Comparison of ENCODE assay signal across 2 cellular contexts in genomic region chr4:37827030-37827705, GRCh38.
TF ChIP-seq lines count a peak whose summit lies in the region.

No MANE protein-coding gene starts in this region.

TF ChIP-seq in HCT116, 20 proteins besides CTCF, POLR2A, EP300 and RAD21 (continued from another document):
- TF ChIP-seq, protein P1, sequence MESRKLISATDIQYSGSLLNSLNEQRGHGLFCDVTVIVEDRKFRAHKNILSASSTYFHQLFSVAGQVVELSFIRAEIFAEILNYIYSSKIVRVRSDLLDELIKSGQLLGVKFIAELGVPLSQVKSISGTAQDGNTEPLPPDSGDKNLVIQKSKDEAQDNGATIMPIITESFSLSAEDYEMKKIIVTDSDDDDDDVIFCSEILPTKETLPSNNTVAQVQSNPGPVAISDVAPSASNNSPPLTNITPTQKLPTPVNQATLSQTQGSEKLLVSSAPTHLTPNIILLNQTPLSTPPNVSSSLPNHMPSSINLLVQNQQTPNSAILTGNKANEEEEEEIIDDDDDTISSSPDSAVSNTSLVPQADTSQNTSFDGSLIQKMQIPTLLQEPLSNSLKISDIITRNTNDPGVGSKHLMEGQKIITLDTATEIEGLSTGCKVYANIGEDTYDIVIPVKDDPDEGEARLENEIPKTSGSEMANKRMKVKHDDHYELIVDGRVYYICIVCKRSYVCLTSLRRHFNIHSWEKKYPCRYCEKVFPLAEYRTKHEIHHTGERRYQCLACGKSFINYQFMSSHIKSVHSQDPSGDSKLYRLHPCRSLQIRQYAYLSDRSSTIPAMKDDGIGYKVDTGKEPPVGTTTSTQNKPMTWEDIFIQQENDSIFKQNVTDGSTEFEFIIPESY (IDR thresholded peaks at IDR 0.05; ENCODE audit: extremely low read depth, insufficient replicate concordance, low read length): no peak
- no peak for TF ChIP-seq ELF1 (IDR thresholded peaks at IDR 0.05; ENCODE audit: borderline replicate concordance, low read depth)
- no peak for TF ChIP-seq ATF3 (IDR thresholded peaks at IDR 0.05)
- TF ChIP-seq ZNF274 (IDR thresholded peaks at IDR 0.05; ENCODE audit: low read depth, low read length): no peak
- no peak for TF ChIP-seq POLR2AphosphoS5 (IDR thresholded peaks at IDR 0.05; ENCODE audit: low read depth, low read length)

TF ChIP-seq in K562, 482 proteins besides CTCF, POLR2A, EP300 and RAD21 (continued from another document and continues in another):
- TF ChIP-seq ATF6 (CRISPR knock-in tag; IDR thresholded peaks at IDR 0.05) (peak; percentile 45; the same call in 1 of the 2 replicates), ZNF3 (CRISPR knock-in tag; IDR thresholded peaks at IDR 0.05) (no peak), NR0B1 (IDR thresholded peaks at IDR 0.05; ENCODE audit: partially characterized antibody) (no peak), FOXA3 (CRISPR knock-in tag; conservative IDR thresholded peaks at IDR 0.05 in 1 of 2, IDR thresholded peaks at IDR 0.05 in 1 of 2) (no peak), SMARCC2 (IDR thresholded peaks at IDR 0.05; ENCODE audit: low read depth) (no peak), NR3C1 (CRISPR knock-in tag; IDR thresholded peaks at IDR 0.05) (no peak), ZNF586 (CRISPR knock-in tag; conservative IDR thresholded peaks at IDR 0.05) (no peak), ZNF274 (IDR thresholded peaks at IDR 0.05; ENCODE audit: borderline replicate concordance, low read depth, low read length) (no peak), ZSCAN32 (CRISPR knock-in tag; IDR thresholded peaks at IDR 0.05) (no peak), TAF1 (IDR thresholded peaks at IDR 0.05; ENCODE audit: control insufficient read depth, extremely low read depth, insufficient read depth, low read length, severe bottlenecking) (no peak), EHMT2 (IDR thresholded peaks at IDR 0.05) (no peak), ZNF239 (CRISPR knock-in tag; IDR thresholded peaks at IDR 0.05) (no peak), ZNF766 (CRISPR knock-in tag; conservative IDR thresholded peaks at IDR 0.05) (no peak), RBBP5 (IDR thresholded peaks at IDR 0.05; ENCODE audit: borderline replicate concordance, insufficient read depth, low read length, poor library complexity, severe bottlenecking) (peak; percentile 20), ZNF263 (CRISPR knock-in tag; IDR thresholded peaks at IDR 0.05; ENCODE audit: borderline replicate concordance) (0 out of 2 replicates have a peak, but pooled peaks have one; percentile 19), JUND (IDR thresholded peaks at IDR 0.05; ENCODE audit: borderline replicate concordance, low read depth, low read length) (peak; percentile 22; the same call in 1 of the 2 replicates), JUND (tag; IDR thresholded peaks at IDR 0.05; ENCODE audit: borderline replicate concordance, low read depth, low read length) (no peak; the same call in 2 of the 3 replicates), GABPB2 (CRISPR knock-in tag; conservative IDR thresholded peaks at IDR 0.05) (no peak), MCM5 (IDR thresholded peaks at IDR 0.05; ENCODE audit: low read depth) (no peak), ZNF146 (CRISPR knock-in tag; IDR thresholded peaks at IDR 0.05; ENCODE audit: unreplicated experiment) (no peak), MGA (IDR thresholded peaks at IDR 0.05) (peak; percentile 30; the same call in 1 of the 2 replicates)
- TF ChIP-seq, protein P2, sequence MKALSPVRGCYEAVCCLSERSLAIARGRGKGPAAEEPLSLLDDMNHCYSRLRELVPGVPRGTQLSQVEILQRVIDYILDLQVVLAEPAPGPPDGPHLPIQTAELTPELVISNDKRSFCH (CRISPR knock-in tag; IDR thresholded peaks at IDR 0.05): no peak
- TF ChIP-seq, protein P2 (tag; IDR thresholded peaks at IDR 0.05): no peak
- TF ChIP-seq, protein P3, sequence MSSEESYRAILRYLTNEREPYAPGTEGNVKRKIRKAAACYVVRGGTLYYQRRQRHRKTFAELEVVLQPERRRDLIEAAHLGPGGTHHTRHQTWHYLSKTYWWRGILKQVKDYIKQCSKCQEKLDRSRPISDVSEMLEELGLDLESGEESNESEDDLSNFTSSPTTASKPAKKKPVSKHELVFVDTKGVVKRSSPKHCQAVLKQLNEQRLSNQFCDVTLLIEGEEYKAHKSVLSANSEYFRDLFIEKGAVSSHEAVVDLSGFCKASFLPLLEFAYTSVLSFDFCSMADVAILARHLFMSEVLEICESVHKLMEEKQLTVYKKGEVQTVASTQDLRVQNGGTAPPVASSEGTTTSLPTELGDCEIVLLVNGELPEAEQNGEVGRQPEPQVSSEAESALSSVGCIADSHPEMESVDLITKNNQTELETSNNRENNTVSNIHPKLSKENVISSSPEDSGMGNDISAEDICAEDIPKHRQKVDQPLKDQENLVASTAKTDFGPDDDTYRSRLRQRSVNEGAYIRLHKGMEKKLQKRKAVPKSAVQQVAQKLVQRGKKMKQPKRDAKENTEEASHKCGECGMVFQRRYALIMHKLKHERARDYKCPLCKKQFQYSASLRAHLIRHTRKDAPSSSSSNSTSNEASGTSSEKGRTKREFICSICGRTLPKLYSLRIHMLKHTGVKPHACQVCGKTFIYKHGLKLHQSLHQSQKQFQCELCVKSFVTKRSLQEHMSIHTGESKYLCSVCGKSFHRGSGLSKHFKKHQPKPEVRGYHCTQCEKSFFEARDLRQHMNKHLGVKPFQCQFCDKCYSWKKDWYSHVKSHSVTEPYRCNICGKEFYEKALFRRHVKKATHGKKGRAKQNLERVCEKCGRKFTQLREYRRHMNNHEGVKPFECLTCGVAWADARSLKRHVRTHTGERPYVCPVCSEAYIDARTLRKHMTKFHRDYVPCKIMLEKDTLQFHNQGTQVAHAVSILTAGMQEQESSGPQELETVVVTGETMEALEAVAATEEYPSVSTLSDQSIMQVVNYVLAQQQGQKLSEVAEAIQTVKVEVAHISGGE (CRISPR knock-in tag; IDR thresholded peaks at IDR 0.05): 0 out of 6 replicates have a peak, but pooled peaks of 1 of the 3 experiments have one; percentile 17
- TF ChIP-seq, protein P4, sequence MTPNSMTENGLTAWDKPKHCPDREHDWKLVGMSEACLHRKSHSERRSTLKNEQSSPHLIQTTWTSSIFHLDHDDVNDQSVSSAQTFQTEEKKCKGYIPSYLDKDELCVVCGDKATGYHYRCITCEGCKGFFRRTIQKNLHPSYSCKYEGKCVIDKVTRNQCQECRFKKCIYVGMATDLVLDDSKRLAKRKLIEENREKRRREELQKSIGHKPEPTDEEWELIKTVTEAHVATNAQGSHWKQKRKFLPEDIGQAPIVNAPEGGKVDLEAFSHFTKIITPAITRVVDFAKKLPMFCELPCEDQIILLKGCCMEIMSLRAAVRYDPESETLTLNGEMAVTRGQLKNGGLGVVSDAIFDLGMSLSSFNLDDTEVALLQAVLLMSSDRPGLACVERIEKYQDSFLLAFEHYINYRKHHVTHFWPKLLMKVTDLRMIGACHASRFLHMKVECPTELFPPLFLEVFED (CRISPR knock-in tag; conservative IDR thresholded peaks at IDR 0.05): no peak
- TF ChIP-seq, protein P5, sequence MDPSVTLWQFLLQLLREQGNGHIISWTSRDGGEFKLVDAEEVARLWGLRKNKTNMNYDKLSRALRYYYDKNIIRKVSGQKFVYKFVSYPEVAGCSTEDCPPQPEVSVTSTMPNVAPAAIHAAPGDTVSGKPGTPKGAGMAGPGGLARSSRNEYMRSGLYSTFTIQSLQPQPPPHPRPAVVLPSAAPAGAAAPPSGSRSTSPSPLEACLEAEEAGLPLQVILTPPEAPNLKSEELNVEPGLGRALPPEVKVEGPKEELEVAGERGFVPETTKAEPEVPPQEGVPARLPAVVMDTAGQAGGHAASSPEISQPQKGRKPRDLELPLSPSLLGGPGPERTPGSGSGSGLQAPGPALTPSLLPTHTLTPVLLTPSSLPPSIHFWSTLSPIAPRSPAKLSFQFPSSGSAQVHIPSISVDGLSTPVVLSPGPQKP (CRISPR knock-in tag; IDR thresholded peaks at IDR 0.05): no peak
- TF ChIP-seq, protein P6, sequence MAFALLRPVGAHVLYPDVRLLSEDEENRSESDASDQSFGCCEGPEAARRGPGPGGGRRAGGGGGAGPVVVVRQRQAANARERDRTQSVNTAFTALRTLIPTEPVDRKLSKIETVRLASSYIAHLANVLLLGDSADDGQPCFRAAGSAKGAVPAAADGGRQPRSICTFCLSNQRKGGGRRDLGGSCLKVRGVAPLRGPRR (CRISPR knock-in tag; IDR thresholded peaks at IDR 0.05): no peak
